ENCODE assay signal across 20 cellular contexts in the genomic region with DNA sequence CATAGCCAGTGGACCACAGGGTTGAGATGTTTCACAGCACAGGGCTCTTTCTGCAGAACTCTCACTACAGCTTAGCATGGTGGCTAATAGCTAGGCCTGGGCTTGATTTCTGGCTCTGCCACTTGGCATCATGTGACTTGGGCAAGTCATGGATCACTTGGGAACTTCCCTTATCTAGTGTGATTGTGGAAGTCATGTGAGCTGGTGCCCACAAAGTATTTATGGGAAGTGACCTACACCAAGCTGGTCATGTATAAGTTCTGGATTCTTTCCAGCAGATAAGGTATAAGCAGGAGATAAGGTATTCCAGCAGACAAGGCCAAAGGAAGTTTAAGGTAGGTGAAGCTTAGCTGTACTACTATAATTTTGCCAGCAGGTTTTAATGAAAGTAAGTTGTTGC.
DNase-seq lines count a peak whose midpoint lies in the region; ATAC-seq, FAIRE-seq and TF ChIP-seq lines count a peak whose summit lies in the region.
"Had no signal": no experiment of that assay in that cellular context is flagged by ENCODE, and none has a peak within 500 bp of the region (broad histone marks: within the 10 kb centered on the region; RNA-seq: fewer than 3 reads in every experiment).

No MANE protein-coding gene starts in this region.

- ATAC-seq in K562 (no peak), mucosa of descending colon (peak; percentile 84), GM19467 (IDR thresholded peaks at IDR 0.05; ENCODE audit: unreplicated experiment) (no peak)

- peaks cover 0 to 5% of the 10 kb centered on the region in 2 experiments; a peak in 2 of 5 replicates for H3K4me1 ChIP-seq in K562 (replicated peaks in 1 of 2; ENCODE audit: control insufficient read depth in 2 of 2, insufficient read depth in 2 of 2, low read length in 2 of 2)
- H3K4me1 ChIP-seq in mucosa of descending colon (ENCODE audit: low read depth) = no peaks in the 10 kb centered on the region

- TF ChIP-seq EP300 in K562 (IDR thresholded peaks at IDR 0.05; ENCODE audit: low read length) = no peak

- no peaks in the 10 kb centered on the region for H3K79me2 ChIP-seq in K562 (ENCODE audit: control insufficient read depth, insufficient read depth, low read length)

- no peak for TF ChIP-seq RAD21 in K562 (CRISPR knock-in tag; conservative IDR thresholded peaks at IDR 0.05 in 1 of 2, IDR thresholded peaks at IDR 0.05 in 1 of 2)

- intact Hi-C loops in K562 (cut with micrococcal nuclease) (loop anchor here (5.0 kb wide), 1 partner anchor 453 kb away; no protein-coding TSS in a partner anchor), mucosa of descending colon (cut with DNase I, micrococcal nuclease) (no loop called here)

- in situ Hi-C loops in K562 (cut with MboI) = no loop called here

- no peak overlapping the region for H3K9ac ChIP-seq in K562 (ENCODE audit: insufficient read depth in 1 of 2, low read depth in 2 of 2, low read length in 2 of 2)

- H3K27me3 ChIP-seq in K562 (ENCODE audit: control insufficient read depth in 2 of 2, insufficient read depth in 2 of 2, low read length in 2 of 2) = no peaks in the 10 kb centered on the region

- FAIRE-seq in GM12891 (lab: Jason Lieb, UNC) (peak; percentile 31), K562 (lab: Jason Lieb, UNC) (no peak)
- FAIRE-seq: RCC 7860 had no signal

- TF ChIP-seq POLR2A in GM12891 (IDR thresholded peaks at IDR 0.05; ENCODE audit: low read depth, low read length) (no peak), K562 (conservative IDR thresholded peaks at IDR 0.05) (no peak)

- H2AFZ ChIP-seq in K562 (ENCODE audit: low read depth, low read length) = no peak overlapping the region

- H3K9me3 ChIP-seq in K562 (replicated peaks; ENCODE audit: control insufficient read depth, insufficient read depth, low read depth, low read length) = no peaks in the 10 kb centered on the region
- no peaks in the 10 kb centered on the region for H3K9me3 ChIP-seq in mucosa of descending colon

- TF ChIP-seq CTCF in K562 (IDR thresholded peaks at IDR 0.05 in 2 of 3, conservative IDR thresholded peaks at IDR 0.05 in 1 of 3; ENCODE audit: insufficient read depth in 2 of 3, low read depth in 1 of 3, low read length in 3 of 3) (no peak), mucosa of descending colon (IDR thresholded peaks at IDR 0.05) (no peak)

- H3K36me3 ChIP-seq in K562 (ENCODE audit: control insufficient read depth, insufficient read depth, low read length) (no peaks in the 10 kb centered on the region), mucosa of descending colon (ENCODE audit: low read depth) (no peaks in the 10 kb centered on the region)

- CTCF ChIA-PET in K562 (lab: Yijun Ruan, JAX; ENCODE audit: low intra/inter-chr PET ratio) = no interaction called here

- POLR2A ChIA-PET in K562 (lab: Yijun Ruan, JAX) = no interaction called here

- H3K4me3 ChIP-seq in K562 (no peak overlapping the region), mucosa of descending colon (no peak overlapping the region)

- no peak overlapping the region for H3K27ac ChIP-seq in K562 (ENCODE audit: extremely low read depth, low read depth, low read length)

- H3K9me1 ChIP-seq in K562 (ENCODE audit: control insufficient read depth, insufficient read depth, low read length) = no peaks in the 10 kb centered on the region

- H3K4me2 ChIP-seq in K562 (ENCODE audit: insufficient read depth, low read length) = no peak overlapping the region

- DNase-seq in GM12891 (ENCODE audit: insufficient read length, low spot score) (no peak), MV-4-11 (lab: John Stamatoyannopoulos, UW) (peak; percentile 59), K562 (ENCODE audit: extremely low read depth in 1 of 4, low spot score in 3 of 4) (peak in 1 of 4 experiments; percentile 14), mucosa of descending colon (peak in 1 of 3 donors; percentile 12), EL (no peak), DMS79 (lab: John Stamatoyannopoulos, UW) (no peak), NCI-H1930 (lab: John Stamatoyannopoulos, UW) (no peak)
- DNase-seq: AML-193; Calu3; CD4-positive, CD25-positive, alpha-beta regulatory T cell; DMS79 treated with DMSO at 0.1 percent for 48 hours; GDM1; H9; NCI-H1048; NCI-H146; NCI-H2107; NCI-H748 treated with DMSO at 0.1 percent for 48 hours; SIG-M5 had no signal

- H4K20me1 ChIP-seq in K562 (replicated peaks; ENCODE audit: control insufficient read depth, insufficient read depth, low read length) = no peaks in the 10 kb centered on the region

- no TSS peak for BruUV-seq in K562 (replicated peaks; lab: Mats Ljungman, UMichigan)

TF ChIP-seq in GM12891, 5 proteins besides CTCF, POLR2A, EP300 and RAD21:
- TF ChIP-seq POLR2AphosphoS5 (IDR thresholded peaks at IDR 0.05; ENCODE audit: low read depth, low read length) = no peak
- no peak for TF ChIP-seq PAX5 (IDR thresholded peaks at IDR 0.05; ENCODE audit: insufficient read depth, low read length, severe bottlenecking)
- TF ChIP-seq TAF1 (IDR thresholded peaks at IDR 0.05; ENCODE audit: low read depth, low read length) = no peak
- TF ChIP-seq SPI1 (IDR thresholded peaks at IDR 0.05; ENCODE audit: low read depth, low read length) = no peak
- TF ChIP-seq POU2F2 (IDR thresholded peaks at IDR 0.05; ENCODE audit: low read depth, low read length) = no peak

TF ChIP-seq in K562, 482 proteins besides CTCF, POLR2A, EP300 and RAD21:
- TF ChIP-seq ZNF239 (CRISPR knock-in tag; IDR thresholded peaks at IDR 0.05) (no peak), DPF2 (IDR thresholded peaks at IDR 0.05) (no peak), TFAM (CRISPR knock-in tag; conservative IDR thresholded peaks at IDR 0.05) (no peak), POU5F1 (IDR thresholded peaks at IDR 0.05; ENCODE audit: borderline replicate concordance, low read depth, low read length, partially characterized antibody) (no peak)
- TF ChIP-seq, protein P1, sequence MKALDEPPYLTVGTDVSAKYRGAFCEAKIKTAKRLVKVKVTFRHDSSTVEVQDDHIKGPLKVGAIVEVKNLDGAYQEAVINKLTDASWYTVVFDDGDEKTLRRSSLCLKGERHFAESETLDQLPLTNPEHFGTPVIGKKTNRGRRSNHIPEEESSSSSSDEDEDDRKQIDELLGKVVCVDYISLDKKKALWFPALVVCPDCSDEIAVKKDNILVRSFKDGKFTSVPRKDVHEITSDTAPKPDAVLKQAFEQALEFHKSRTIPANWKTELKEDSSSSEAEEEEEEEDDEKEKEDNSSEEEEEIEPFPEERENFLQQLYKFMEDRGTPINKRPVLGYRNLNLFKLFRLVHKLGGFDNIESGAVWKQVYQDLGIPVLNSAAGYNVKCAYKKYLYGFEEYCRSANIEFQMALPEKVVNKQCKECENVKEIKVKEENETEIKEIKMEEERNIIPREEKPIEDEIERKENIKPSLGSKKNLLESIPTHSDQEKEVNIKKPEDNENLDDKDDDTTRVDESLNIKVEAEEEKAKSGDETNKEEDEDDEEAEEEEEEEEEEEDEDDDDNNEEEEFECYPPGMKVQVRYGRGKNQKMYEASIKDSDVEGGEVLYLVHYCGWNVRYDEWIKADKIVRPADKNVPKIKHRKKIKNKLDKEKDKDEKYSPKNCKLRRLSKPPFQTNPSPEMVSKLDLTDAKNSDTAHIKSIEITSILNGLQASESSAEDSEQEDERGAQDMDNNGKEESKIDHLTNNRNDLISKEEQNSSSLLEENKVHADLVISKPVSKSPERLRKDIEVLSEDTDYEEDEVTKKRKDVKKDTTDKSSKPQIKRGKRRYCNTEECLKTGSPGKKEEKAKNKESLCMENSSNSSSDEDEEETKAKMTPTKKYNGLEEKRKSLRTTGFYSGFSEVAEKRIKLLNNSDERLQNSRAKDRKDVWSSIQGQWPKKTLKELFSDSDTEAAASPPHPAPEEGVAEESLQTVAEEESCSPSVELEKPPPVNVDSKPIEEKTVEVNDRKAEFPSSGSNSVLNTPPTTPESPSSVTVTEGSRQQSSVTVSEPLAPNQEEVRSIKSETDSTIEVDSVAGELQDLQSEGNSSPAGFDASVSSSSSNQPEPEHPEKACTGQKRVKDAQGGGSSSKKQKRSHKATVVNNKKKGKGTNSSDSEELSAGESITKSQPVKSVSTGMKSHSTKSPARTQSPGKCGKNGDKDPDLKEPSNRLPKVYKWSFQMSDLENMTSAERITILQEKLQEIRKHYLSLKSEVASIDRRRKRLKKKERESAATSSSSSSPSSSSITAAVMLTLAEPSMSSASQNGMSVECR (CRISPR knock-in tag; IDR thresholded peaks at IDR 0.05) = no peak
- TF ChIP-seq, protein P2, sequence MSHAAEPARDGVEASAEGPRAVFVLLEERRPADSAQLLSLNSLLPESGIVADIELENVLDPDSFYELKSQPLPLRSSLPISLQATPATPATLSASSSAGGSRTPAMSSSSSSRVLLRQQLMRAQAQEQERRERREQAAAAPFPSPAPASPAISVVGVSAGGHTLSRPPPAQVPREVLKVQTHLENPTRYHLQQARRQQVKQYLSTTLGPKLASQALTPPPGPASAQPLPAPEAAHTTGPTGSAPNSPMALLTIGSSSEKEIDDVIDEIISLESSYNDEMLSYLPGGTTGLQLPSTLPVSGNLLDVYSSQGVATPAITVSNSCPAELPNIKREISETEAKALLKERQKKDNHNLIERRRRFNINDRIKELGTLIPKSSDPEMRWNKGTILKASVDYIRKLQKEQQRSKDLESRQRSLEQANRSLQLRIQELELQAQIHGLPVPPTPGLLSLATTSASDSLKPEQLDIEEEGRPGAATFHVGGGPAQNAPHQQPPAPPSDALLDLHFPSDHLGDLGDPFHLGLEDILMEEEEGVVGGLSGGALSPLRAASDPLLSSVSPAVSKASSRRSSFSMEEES (CRISPR knock-in tag; IDR thresholded peaks at IDR 0.05) = peak; percentile 75
